Comparison of ENCODE assay signal across 8 cellular contexts in genomic region chr20:52103911-52104545, GRCh38.
DNase-seq lines count a peak whose midpoint lies in the region; ATAC-seq and TF ChIP-seq lines count a peak whose summit lies in the region.

No MANE protein-coding gene starts in this region.

- peak overlapping the region; percentile 27 for H3K27ac ChIP-seq in HL-60 (replicated peaks)
- H3K27ac ChIP-seq in aorta (ENCODE audit: low read depth in 1 of 2, low read length in 2 of 2): no peak overlapping the region

- peak overlapping the region; percentile 30 for H3K4me3 ChIP-seq in HL-60 (replicated peaks; ENCODE audit: insufficient read depth, low read length)
- peak overlapping the region; percentile 69 for H3K4me3 ChIP-seq in kidney epithelial cell (ENCODE audit: low read depth, low read length)
- no peak overlapping the region for H3K4me3 ChIP-seq in aorta (ENCODE audit: low read length in 2 of 2)

- TF ChIP-seq CTCF in HL-60 (IDR thresholded peaks at IDR 0.05; ENCODE audit: insufficient read depth, low read length) (no peak), kidney epithelial cell (IDR thresholded peaks at IDR 0.05; ENCODE audit: insufficient read depth, low read length, poor library complexity, severe bottlenecking) (no peak)

- peak; percentile 27 for DNase-seq in AG08396 (ENCODE audit: low spot score)
- DNase-seq in HL-60 (ENCODE audit: low read depth in 1 of 2, low spot score in 1 of 2): peak; percentile 67 to 90
- DNase-seq in amniotic epithelial cell (ENCODE audit: low read depth): peak; percentile 11
- no peak for DNase-seq in kidney epithelial cell (ENCODE audit: low read depth)
- DNase-seq in aorta: no peak
- no peak for DNase-seq in occipital lobe (lab: John Stamatoyannopoulos, UW)

- H3K4me1 ChIP-seq in aorta (ENCODE audit: control insufficient read depth in 1 of 2, insufficient read depth in 2 of 2, low read length in 2 of 2): no peaks in the 10 kb centered on the region

- 2% methylated on average over 33 of the region's 33 CpGs for WGBS in aorta, 2 donors

- H3K27me3 ChIP-seq in HL-60 (ENCODE audit: insufficient read depth, poor library complexity, severe bottlenecking) (no peaks in the 10 kb centered on the region), kidney epithelial cell (ENCODE audit: control insufficient read depth, insufficient read depth, low read length) (no peaks in the 10 kb centered on the region), aorta (ENCODE audit: control insufficient read depth in 1 of 2, insufficient read depth in 2 of 2, low read length in 1 of 2) (no peaks in the 10 kb centered on the region)

- no peaks in the 10 kb centered on the region for H3K9me3 ChIP-seq in aorta (ENCODE audit: control insufficient read depth, low read length)

- ATAC-seq in aorta (ENCODE audit: low FRiP score): peak; percentile 21
- no peak for ATAC-seq in GM21786 (IDR thresholded peaks at IDR 0.05; ENCODE audit: unreplicated experiment)
- ATAC-seq in GM19395 (IDR thresholded peaks at IDR 0.05; ENCODE audit: unreplicated experiment): no peak

- intact Hi-C loops in aorta (cut with DNase I): no loop called here

- H3K36me3 ChIP-seq in kidney epithelial cell (ENCODE audit: control insufficient read depth, insufficient read depth, low read length) (no peaks in the 10 kb centered on the region), aorta (ENCODE audit: control insufficient read depth in 1 of 2, insufficient read depth in 2 of 2, low read length in 1 of 2) (no peaks in the 10 kb centered on the region)

Comparison
In these comparisons a context has a peak if more than half of its experiments do, and no peak if none do; other contexts are left out.
1. DNase-seq: peak in AG08396 (single experiment), HL-60 (2 of 2) and amniotic epithelial cell (single experiment); none in kidney epithelial cell (single experiment), aorta (0 of 2) and occipital lobe (single experiment).
2. H3K4me3 ChIP-seq: peak in HL-60 (single experiment) and kidney epithelial cell (single experiment); none in aorta (0 of 2).